Comparison of ENCODE assay signal across 1 cellular context in the genomic region with DNA sequence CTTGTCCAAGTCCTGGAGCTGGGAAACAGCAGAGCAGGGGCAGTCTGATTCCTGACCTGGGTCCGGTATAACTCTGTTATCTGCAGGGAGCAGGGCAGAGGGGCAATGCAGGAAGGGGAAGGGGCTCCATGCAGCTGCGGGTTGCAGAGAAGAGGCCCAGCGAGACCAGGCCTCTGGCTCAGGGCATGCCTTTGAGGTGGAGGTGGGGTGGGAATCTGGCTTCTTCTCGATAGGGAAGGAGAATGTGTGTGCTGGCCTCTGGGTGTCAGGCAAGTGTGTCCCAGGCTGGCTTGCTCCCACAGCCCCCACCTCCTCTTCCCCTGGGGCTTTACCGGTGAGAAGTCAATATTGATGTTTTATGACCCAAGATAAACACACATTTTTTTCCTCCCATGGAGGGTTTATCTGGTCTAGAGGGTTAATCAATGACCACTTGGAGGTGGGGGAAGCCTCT.
A peak's percentile ranks its signal among the peaks of the same experiment; 100 is the strongest.
TF ChIP-seq lines count a peak whose summit lies in the region.

No MANE protein-coding gene starts in this region.

TF ChIP-seq in HepG2, 621 proteins besides CTCF, POLR2A, EP300 and RAD21 (continued from another document and continues in another):
- peak; percentile 62; the same call in 1 of the 2 replicates for TF ChIP-seq HBP1 (CRISPR knock-in tag; IDR thresholded peaks at IDR 0.05; ENCODE audit: low read depth)
- TF ChIP-seq, protein P1, sequence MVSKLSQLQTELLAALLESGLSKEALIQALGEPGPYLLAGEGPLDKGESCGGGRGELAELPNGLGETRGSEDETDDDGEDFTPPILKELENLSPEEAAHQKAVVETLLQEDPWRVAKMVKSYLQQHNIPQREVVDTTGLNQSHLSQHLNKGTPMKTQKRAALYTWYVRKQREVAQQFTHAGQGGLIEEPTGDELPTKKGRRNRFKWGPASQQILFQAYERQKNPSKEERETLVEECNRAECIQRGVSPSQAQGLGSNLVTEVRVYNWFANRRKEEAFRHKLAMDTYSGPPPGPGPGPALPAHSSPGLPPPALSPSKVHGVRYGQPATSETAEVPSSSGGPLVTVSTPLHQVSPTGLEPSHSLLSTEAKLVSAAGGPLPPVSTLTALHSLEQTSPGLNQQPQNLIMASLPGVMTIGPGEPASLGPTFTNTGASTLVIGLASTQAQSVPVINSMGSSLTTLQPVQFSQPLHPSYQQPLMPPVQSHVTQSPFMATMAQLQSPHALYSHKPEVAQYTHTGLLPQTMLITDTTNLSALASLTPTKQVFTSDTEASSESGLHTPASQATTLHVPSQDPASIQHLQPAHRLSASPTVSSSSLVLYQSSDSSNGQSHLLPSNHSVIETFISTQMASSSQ (IDR thresholded peaks at IDR 0.05; ENCODE audit: low read depth): peak; percentile 100
- TF ChIP-seq, protein P1 (CRISPR knock-in tag; IDR thresholded peaks at IDR 0.05; ENCODE audit: borderline replicate concordance): peak; percentile 100
- TF ChIP-seq MED1 (CRISPR knock-in tag; IDR thresholded peaks at IDR 0.05): peak; percentile 98
- TF ChIP-seq, protein P2, sequence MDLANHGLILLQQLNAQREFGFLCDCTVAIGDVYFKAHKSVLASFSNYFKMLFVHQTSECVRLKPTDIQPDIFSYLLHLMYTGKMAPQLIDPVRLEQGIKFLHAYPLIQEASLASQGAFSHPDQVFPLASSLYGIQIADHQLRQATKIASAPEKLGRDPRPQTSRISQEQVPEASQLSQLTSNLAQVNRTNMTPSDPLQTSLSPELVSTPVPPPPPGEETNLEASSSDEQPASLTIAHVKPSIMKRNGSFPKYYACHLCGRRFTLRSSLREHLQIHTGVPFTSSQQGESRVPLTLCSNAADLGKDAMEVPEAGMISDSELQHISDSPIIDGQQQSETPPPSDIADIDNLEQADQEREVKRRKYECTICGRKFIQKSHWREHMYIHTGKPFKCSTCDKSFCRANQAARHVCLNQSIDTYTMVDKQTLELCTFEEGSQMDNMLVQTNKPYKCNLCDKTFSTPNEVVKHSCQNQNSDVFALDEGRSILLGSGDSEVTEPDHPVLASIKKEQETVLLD (CRISPR knock-in tag; IDR thresholded peaks at IDR 0.05; ENCODE audit: low read depth): peak; percentile 29; the same call in 1 of the 2 replicates
- TF ChIP-seq NR2F1 (CRISPR knock-in tag; IDR thresholded peaks at IDR 0.05): peak; percentile 68 to 76; a peak in 3 of 4 replicates
- 0 out of 2 replicates have a peak, but pooled peaks have one; percentile 84 for TF ChIP-seq KDM3A (CRISPR knock-in tag; IDR thresholded peaks at IDR 0.05; ENCODE audit: low read depth)
- no peak for TF ChIP-seq GZF1 (CRISPR knock-in tag; IDR thresholded peaks at IDR 0.05)
- peak; percentile 89; the same call in 1 of the 2 replicates for TF ChIP-seq AHDC1 (CRISPR knock-in tag; IDR thresholded peaks at IDR 0.05; ENCODE audit: borderline replicate concordance)
- TF ChIP-seq YEATS2 (CRISPR knock-in tag; IDR thresholded peaks at IDR 0.05; ENCODE audit: borderline replicate concordance): peak; percentile 80; the same call in 1 of the 2 replicates
- TF ChIP-seq THRA (CRISPR knock-in tag; IDR thresholded peaks at IDR 0.05; ENCODE audit: borderline replicate concordance): peak; percentile 97
- TF ChIP-seq ZHX2 (IDR thresholded peaks at IDR 0.05; ENCODE audit: low read depth): peak; percentile 39; the same call in 1 of the 2 replicates
- TF ChIP-seq ZHX2 (CRISPR knock-in tag; IDR thresholded peaks at IDR 0.05; ENCODE audit: borderline replicate concordance): no peak
- peak; percentile 65; the same call in 1 of the 2 replicates for TF ChIP-seq HES4 (CRISPR knock-in tag; IDR thresholded peaks at IDR 0.05; ENCODE audit: borderline replicate concordance)
- TF ChIP-seq KMT2B (CRISPR knock-in tag; IDR thresholded peaks at IDR 0.05): peak; percentile 74; the same call in 1 of the 2 replicates
- TF ChIP-seq ZNF18 (CRISPR knock-in tag; IDR thresholded peaks at IDR 0.05; ENCODE audit: insufficient replicate concordance): no peak
- TF ChIP-seq ZNF749 (CRISPR knock-in tag; IDR thresholded peaks at IDR 0.05; ENCODE audit: borderline replicate concordance): peak; percentile 91; the same call in 1 of the 2 replicates
- no peak for TF ChIP-seq ARHGAP35 (CRISPR knock-in tag; IDR thresholded peaks at IDR 0.05; ENCODE audit: borderline replicate concordance)
- no peak for TF ChIP-seq ZNF7 (CRISPR knock-in tag; IDR thresholded peaks at IDR 0.05)
- peak; percentile 85 for TF ChIP-seq HOXA3 (CRISPR knock-in tag; IDR thresholded peaks at IDR 0.05)
- peak; percentile 73 for TF ChIP-seq SPEN (CRISPR knock-in tag; IDR thresholded peaks at IDR 0.05; ENCODE audit: low read depth)
- peak; percentile 91; the same call in 1 of the 2 replicates for TF ChIP-seq HNF4G (IDR thresholded peaks at IDR 0.05; ENCODE audit: borderline replicate concordance, low read depth, low read length)
- 0 out of 2 replicates have a peak, but pooled peaks have one; percentile 36 for TF ChIP-seq HNF4G (CRISPR knock-in tag; IDR thresholded peaks at IDR 0.05; ENCODE audit: borderline replicate concordance, low read depth)
- peak; percentile 99 for TF ChIP-seq NCOA2 (CRISPR knock-in tag; IDR thresholded peaks at IDR 0.05)
- TF ChIP-seq ZNF709 (CRISPR knock-in tag; IDR thresholded peaks at IDR 0.05): peak; percentile 89; the same call in 1 of the 2 replicates
- TF ChIP-seq DRAP1 (CRISPR knock-in tag; IDR thresholded peaks at IDR 0.05): peak; percentile 87; the same call in 1 of the 2 replicates
